9 cellular contexts compared by ENCODE assay signal in genomic region chr12:8681129-8681902, GRCh38. TPM values are rescaled to one million over a fixed set of nuclear protein-coding genes. Genes with fewer than 3 reads are reported as not detected.
DNase-seq lines count a peak whose midpoint lies in the region; ATAC-seq, FAIRE-seq and TF ChIP-seq lines count a peak whose summit lies in the region.
"Had no signal": no experiment of that assay in that cellular context is flagged by ENCODE, and none has a peak within 500 bp of the region (broad histone marks: within the 10 kb centered on the region; RNA-seq: fewer than 3 reads in every experiment).

No MANE protein-coding gene starts in this region.

- DNase-seq in DMS53 (lab: John Stamatoyannopoulos, UW) (peak; percentile 92), NCI-H345 (lab: John Stamatoyannopoulos, UW) (peak; percentile 44), epithelial cell of esophagus (ENCODE audit: low read depth) (peak; percentile 92), mucosa of descending colon (peak in 1 of 3 donors; percentile 9), GM12892 (ENCODE audit: insufficient read length) (no peak), GM10266 (ENCODE audit: extremely low spot score) (no peak)
- DNase-seq in stimulated activated CD4-positive, alpha-beta T cell treated with anti-CD3 and anti-CD28 coated beads, Interleukin-4, amount 100 ng/mL, for 1 hour = no peak

- H3K9me3 ChIP-seq in mucosa of descending colon = no peaks in the 10 kb centered on the region

- TF ChIP-seq CTCF in epithelial cell of esophagus (IDR thresholded peaks at IDR 0.05; ENCODE audit: insufficient read depth, low read depth, low read length, missing control alignments) (no peak), mucosa of descending colon (IDR thresholded peaks at IDR 0.05) (no peak), GM10266 (IDR thresholded peaks at IDR 0.05; ENCODE audit: control insufficient read depth, insufficient read depth, low read depth, missing control alignments) (no peak)

- H3K36me3 ChIP-seq in mucosa of descending colon (ENCODE audit: low read depth) = no peaks in the 10 kb centered on the region

- ATAC-seq in mucosa of descending colon (peak; percentile 45), HG03025 (IDR thresholded peaks at IDR 0.05; ENCODE audit: low FRiP score, unreplicated experiment) (no peak)

- H3K4me1 ChIP-seq in mucosa of descending colon (ENCODE audit: low read depth) = peaks cover 4% of the 10 kb centered on the region

- FAIRE-seq in GM12892 (lab: Jason Lieb, UNC) = no peak

- TF ChIP-seq POLR2A in GM12892 (IDR thresholded peaks at IDR 0.05; ENCODE audit: low read depth, low read length) = no peak

- intact Hi-C loops in mucosa of descending colon (cut with DNase I, micrococcal nuclease) = loop anchor here (5.0 to 10.0 kb wide), 3 partner anchors 141 to 213 kb away; partner anchors contain the start of gene A2ML1 (in 2 of the 2)

- peak overlapping the region; percentile 45 for H3K4me3 ChIP-seq in epithelial cell of esophagus (ENCODE audit: low read length)
- no peak overlapping the region for H3K4me3 ChIP-seq in mucosa of descending colon

RNA-seq across cellular contexts. Expression of gene RIMKLB, which starts 16.5 kb away (rescaled TPM):
- total RNA-seq in mucosa of descending colon = 10 to 100 TPM in 1 of 3 donors, 1 to 10 TPM in 2; 3.7 to 30.9 (median 7.6) TPM
- polyA plus RNA-seq in GM12892 (2012; ENCODE audit: missing spikeins) = 27.8 TPM

RNA-seq across cellular contexts. Expression of gene MFAP5, which starts 18.7 kb away (rescaled TPM):
- total RNA-seq in mucosa of descending colon = 10 to 100 TPM; 10.7 to 43.1 (median 25.0) TPM
- polyA plus RNA-seq in GM12892 (2012; ENCODE audit: missing spikeins) = 0.66 TPM
- total RNA-seq: CD4-positive, CD25-positive, alpha-beta regulatory T cell had no signal
- polyA plus RNA-seq: CD4-positive, CD25-positive, alpha-beta regulatory T cell had no signal

Comparison
In these comparisons a context has a peak if more than half of its experiments do, and no peak if none do; other contexts are left out.
1. DNase-seq: peak in DMS53 (single experiment), NCI-H345 (single experiment) and epithelial cell of esophagus (single experiment); none in GM12892 (single experiment), GM10266 (single experiment) and stimulated activated CD4-positive, alpha-beta T cell treated with anti-CD3 and anti-CD28 coated beads, Interleukin-4, amount 100 ng/mL, for 1 hour (single experiment).